Comparison of ENCODE assay signal across 29 cellular contexts in genomic region chr2:182646763-182647498, GRCh38.
"Had no signal": no experiment of that assay in that cellular context is flagged by ENCODE, and none has a peak within 500 bp of the region (broad histone marks: within the 10 kb centered on the region; RNA-seq: fewer than 3 reads in every experiment).

No MANE protein-coding gene starts in this region.

- H3K4me3 Mint-ChIP-seq: activated CD4-positive, alpha-beta T cell treated with anti-CD3 and anti-CD28 coated beads, Interleukin-2, amount 10 ng/mL, durations not matched to agents 7 days and 5 days; activated CD8-positive, alpha-beta T cell treated with anti-CD3 and anti-CD28 coated beads for 36 hours; activated naive CD4-positive, alpha-beta T cell treated with anti-CD3 and anti-CD28 coated beads for 36 hours; activated naive CD4-positive, alpha-beta T cell treated with anti-CD3 and anti-CD28 coated beads, Interleukin-2, amount 50 U/mL, for 24 hours; activated naive CD8-positive, alpha-beta T cell treated with anti-CD3 and anti-CD28 coated beads for 36 hours; activated naive CD8-positive, alpha-beta T cell treated with anti-CD3 and anti-CD28 coated beads, Interleukin-2, amount 50 U/mL, for 24 hours; activated T-cell treated with anti-CD3 and anti-CD28 coated beads, Interleukin-2, amount 50 U/mL, for 4 hours; activated T-helper 17 cell treated with anti-CD3 and anti-CD28 coated beads, Interleukin-2, amount 50 U/mL, for 72 hours had no signal

- H3K36me3 Mint-ChIP-seq: activated naive CD4-positive, alpha-beta T cell treated with anti-CD3 and anti-CD28 coated beads, Interleukin-2, amount 50 U/mL, for 24 hours; activated naive CD8-positive, alpha-beta T cell treated with anti-CD3 and anti-CD28 coated beads for 36 hours had no signal

- H3K9me3 Mint-ChIP-seq: activated CD4-positive, alpha-beta T cell treated with anti-CD3 and anti-CD28 coated beads, Interleukin-2, amount 10 ng/mL, durations not matched to agents 7 days and 5 days; activated CD8-positive, alpha-beta T cell treated with anti-CD3 and anti-CD28 coated beads for 36 hours; activated naive CD4-positive, alpha-beta T cell treated with anti-CD3 and anti-CD28 coated beads for 36 hours; activated naive CD4-positive, alpha-beta T cell treated with anti-CD3 and anti-CD28 coated beads, Interleukin-2, amount 50 U/mL, for 24 hours; activated naive CD8-positive, alpha-beta T cell treated with anti-CD3 and anti-CD28 coated beads for 36 hours; activated naive CD8-positive, alpha-beta T cell treated with anti-CD3 and anti-CD28 coated beads, Interleukin-2, amount 50 U/mL, for 24 hours; activated T-cell treated with anti-CD3 and anti-CD28 coated beads, Interleukin-2, amount 50 U/mL, for 4 hours; activated T-helper 17 cell treated with anti-CD3 and anti-CD28 coated beads, Interleukin-2, amount 50 U/mL, for 72 hours had no signal

- H3K27ac ChIP-seq: adrenal gland, body of pancreas, epithelial cell of prostate, esophagus squamous epithelium, gastroesophageal sphincter, heart right ventricle, hepatocyte had no signal

- H3K79me2 ChIP-seq: hepatocyte had no signal

- H3K27ac Mint-ChIP-seq: activated CD4-positive, alpha-beta T cell treated with anti-CD3 and anti-CD28 coated beads, Interleukin-2, amount 10 ng/mL, durations not matched to agents 7 days and 5 days; activated CD8-positive, alpha-beta T cell treated with anti-CD3 and anti-CD28 coated beads for 36 hours; activated naive CD4-positive, alpha-beta T cell treated with anti-CD3 and anti-CD28 coated beads for 36 hours; activated naive CD4-positive, alpha-beta T cell treated with anti-CD3 and anti-CD28 coated beads, Interleukin-2, amount 50 U/mL, for 24 hours; activated naive CD8-positive, alpha-beta T cell treated with anti-CD3 and anti-CD28 coated beads for 36 hours; activated naive CD8-positive, alpha-beta T cell treated with anti-CD3 and anti-CD28 coated beads, Interleukin-2, amount 50 U/mL, for 24 hours; activated T-helper 17 cell treated with anti-CD3 and anti-CD28 coated beads, Interleukin-2, amount 50 U/mL, for 72 hours had no signal

- H3K4me1 Mint-ChIP-seq: activated naive CD4-positive, alpha-beta T cell treated with anti-CD3 and anti-CD28 coated beads, Interleukin-2, amount 50 U/mL, for 24 hours; activated naive CD8-positive, alpha-beta T cell treated with anti-CD3 and anti-CD28 coated beads for 36 hours; activated naive CD8-positive, alpha-beta T cell treated with anti-CD3 and anti-CD28 coated beads, Interleukin-2, amount 50 U/mL, for 24 hours; activated T-helper 17 cell treated with anti-CD3 and anti-CD28 coated beads, Interleukin-2, amount 50 U/mL, for 72 hours had no signal

- H3K36me3 ChIP-seq: adrenal gland, esophagus squamous epithelium, gastroesophageal sphincter, heart right ventricle had no signal

- H3K27me3 Mint-ChIP-seq: activated CD4-positive, alpha-beta T cell treated with anti-CD3 and anti-CD28 coated beads, Interleukin-2, amount 10 ng/mL, durations not matched to agents 7 days and 5 days; activated CD8-positive, alpha-beta T cell treated with anti-CD3 and anti-CD28 coated beads for 36 hours; activated naive CD4-positive, alpha-beta T cell treated with anti-CD3 and anti-CD28 coated beads, Interleukin-2, amount 50 U/mL, for 24 hours; activated naive CD8-positive, alpha-beta T cell treated with anti-CD3 and anti-CD28 coated beads for 36 hours; activated T-helper 17 cell treated with anti-CD3 and anti-CD28 coated beads, Interleukin-2, amount 50 U/mL, for 72 hours had no signal

- H3K27me3 ChIP-seq: adrenal gland, body of pancreas, esophagus squamous epithelium, gastroesophageal sphincter, heart right ventricle, hepatocyte had no signal

- H3K4me3 ChIP-seq: adrenal gland, body of pancreas, esophagus squamous epithelium, gastroesophageal sphincter, heart right ventricle, hepatocyte had no signal

- H3K4me2 ChIP-seq: hepatocyte had no signal

- DNase-seq: activated CD4-positive, alpha-beta T cell treated with anti-CD3 and anti-CD28 coated beads for 4 hours; activated CD4-positive, alpha-beta T cell treated with anti-CD3 and anti-CD28 coated beads, Interleukin-2, amount 10 ng/mL, durations not matched to agents 7 days and 5 days; activated CD4-positive, alpha-beta T cell treated with anti-CD3 and anti-CD28 coated beads, Interleukin-2, amount 50 U/mL, for 4 hours; activated CD4-positive, CD25-positive, alpha-beta regulatory T cell; activated CD4-positive, CD25-positive, alpha-beta regulatory T cell treated with anti-CD3 and anti-CD28 coated beads, Interleukin-2, amount 50 U/mL, for 72 hours; activated CD8-positive, alpha-beta memory T cell treated with anti-CD3 and anti-CD28 coated beads for 24 hours; activated CD8-positive, alpha-beta T cell treated with anti-CD3 and anti-CD28 coated beads for 36 hours; activated effector memory CD4-positive, alpha-beta T cell treated with anti-CD3 and anti-CD28 coated beads, Interleukin-2, amount 50 U/mL, for 16 hours; activated naive CD4-positive, alpha-beta T cell treated with anti-CD3 and anti-CD28 coated beads for 36 hours; activated naive CD8-positive, alpha-beta T cell treated with anti-CD3 and anti-CD28 coated beads for 36 hours; activated naive CD8-positive, alpha-beta T cell treated with anti-CD3 and anti-CD28 coated beads, Interleukin-2, amount 50 U/mL, for 24 hours; activated T-cell treated with anti-CD3 and anti-CD28 coated beads, Interleukin-2, amount 50 U/mL, for 4 hours; adrenal gland; amygdala; aorta; body of pancreas; caudate nucleus; cortex of kidney; dermis blood vessel endothelial cell; effector CD8-positive, alpha-beta T cell; esophagus squamous epithelium; foreskin melanocyte; heart right ventricle; T-helper 2 cell had no signal

- H3K4me1 ChIP-seq: adrenal gland, gastroesophageal sphincter had no signal
